24 cellular contexts compared by ENCODE assay signal in genomic region chr7:141323826-141324225, GRCh38.
"Had no signal": no experiment of that assay in that cellular context is flagged by ENCODE, and none has a peak within 500 bp of the region (broad histone marks: within the 10 kb centered on the region; RNA-seq: fewer than 3 reads in every experiment).

No MANE protein-coding gene starts in this region.

- ATAC-seq: effector memory CD8-positive, alpha-beta T cell; esophagus mucosa; gastrocnemius medialis; heart right ventricle; left cardiac atrium; left lung; left ventricle myocardium superior; lower lobe of right lung; mucosa of descending colon had no signal

- H3K4me1 ChIP-seq: esophagus squamous epithelium, left lung, lower lobe of right lung had no signal

- H3K36me3 Mint-ChIP-seq: mesothelial cell of epicardium had no signal

- H3K36me3 ChIP-seq: esophagus squamous epithelium, gastrocnemius medialis, heart right ventricle, left lung, lower lobe of right lung had no signal

- H3K27ac ChIP-seq: coronary artery, dorsolateral prefrontal cortex, epithelial cell of prostate, esophagus squamous epithelium, gastrocnemius medialis, heart right ventricle, left lung, lower lobe of right lung had no signal

- H3K27ac Mint-ChIP-seq: effector memory CD8-positive, alpha-beta T cell; endodermal cell; mesothelial cell of epicardium had no signal

- H3K9me3 Mint-ChIP-seq: endodermal cell, mesothelial cell of epicardium had no signal

- H3K9me3 ChIP-seq: esophagus squamous epithelium, gastrocnemius medialis, heart right ventricle, left lung, lower lobe of right lung, mucosa of descending colon had no signal

- DNase-seq: dermis blood vessel endothelial cell; dorsolateral prefrontal cortex; effector CD4-positive, alpha-beta T cell; effector memory CD8-positive, alpha-beta T cell; endodermal cell; erythroblast; esophagus squamous epithelium; foreskin fibroblast; foreskin melanocyte; gastrocnemius medialis; glutamatergic neuron; head of caudate nucleus; heart right ventricle; hippocampal formation; left cardiac atrium; left lung; left ventricle myocardium superior; lower lobe of right lung; mesenchymal stem cell; mucosa of descending colon had no signal

- H3K4me3 Mint-ChIP-seq: effector memory CD8-positive, alpha-beta T cell; endodermal cell; mesothelial cell of epicardium had no signal

- H3K4me3 ChIP-seq: coronary artery, dorsolateral prefrontal cortex, esophagus squamous epithelium, gastrocnemius medialis, heart right ventricle, left lung, lower lobe of right lung, mucosa of descending colon had no signal

- H3K27me3 ChIP-seq: dorsolateral prefrontal cortex, esophagus squamous epithelium, gastrocnemius medialis, heart right ventricle, left lung had no signal

- H3K4me1 Mint-ChIP-seq: endodermal cell, mesothelial cell of epicardium had no signal
